ENCODE assay signal across 8 cellular contexts in genomic region chr11:64777449-64778222, GRCh38. TPM values are rescaled to one million over a fixed set of nuclear protein-coding genes. Genes with fewer than 3 reads are reported as not detected.
DNase-seq lines count a peak whose midpoint lies in the region; ATAC-seq and TF ChIP-seq lines count a peak whose summit lies in the region.

No MANE protein-coding gene starts in this region.

- peaks cover 57% of the 10 kb centered on the region for H3K4me1 Mint-ChIP-seq in activated CD8-positive, alpha-beta T cell treated with anti-CD3 and anti-CD28 coated beads for 36 hours (ENCODE audit: low read depth)

- H3K27ac Mint-ChIP-seq in activated CD8-positive, alpha-beta T cell treated with anti-CD3 and anti-CD28 coated beads for 36 hours: peak overlapping the region; percentile 83

- DNase-seq in ELR (ENCODE audit: low read depth) (peak; percentile 81), NCI-H510A (lab: John Stamatoyannopoulos, UW) (peak; percentile 86), lung (ENCODE audit: low spot score) (peak; percentile 76)
- peak; percentile 82 for DNase-seq in activated CD8-positive, alpha-beta T cell treated with anti-CD3 and anti-CD28 coated beads for 36 hours
- peak; percentile 73 to 76 for DNase-seq in stimulated activated CD4-positive, alpha-beta T cell treated with anti-CD3 and anti-CD28 coated beads, Interleukin-4, amount 100 ng/mL, for 48 hours (ENCODE audit: low read depth in 2 of 2)

- H3K27ac ChIP-seq in ectodermal cell (ENCODE audit: insufficient read depth, low read depth, low read length, poor library complexity, severe bottlenecking): peak overlapping the region; percentile 97
- H3K27ac ChIP-seq in lung (ENCODE audit: low read depth in 1 of 2, low read length in 1 of 2): peak overlapping the region; percentile 100

- H3K27me3 ChIP-seq in ectodermal cell (ENCODE audit: control insufficient read depth, insufficient read depth, low read length, poor library complexity, severe bottlenecking) (no peaks in the 10 kb centered on the region), lung (ENCODE audit: control insufficient read depth, insufficient read depth) (no peaks in the 10 kb centered on the region)

- POLR2A ChIA-PET in activated CD8-positive, alpha-beta T cell treated with anti-CD3 and anti-CD28 coated beads for 36 hours (lab: Charles Lee): interaction anchor here (1.2 to 24.1 kb wide), 5 partner anchors 10 to 33 kb away, joined by 3 to 331 read pairs (median 10); partner anchors contain the start of genes MEN1, PYGM and RASGRP2

- no peak for TF ChIP-seq CTCF in activated CD8-positive, alpha-beta T cell treated with anti-CD3 and anti-CD28 coated beads for 36 hours (IDR thresholded peaks at IDR 0.05)
- no peak for TF ChIP-seq CTCF in lung (IDR thresholded peaks at IDR 0.05; ENCODE audit: control extremely low read depth, extremely low read depth)

- H3K4me3 ChIP-seq in ectodermal cell (ENCODE audit: insufficient read depth, low read depth, low read length): peak overlapping the region; percentile 85
- H3K4me3 ChIP-seq in lung: peak overlapping the region; percentile 98

- no peaks in the 10 kb centered on the region for H3K9me3 Mint-ChIP-seq in activated CD8-positive, alpha-beta T cell treated with anti-CD3 and anti-CD28 coated beads for 36 hours

- H3K4me3 Mint-ChIP-seq in activated CD8-positive, alpha-beta T cell treated with anti-CD3 and anti-CD28 coated beads for 36 hours: peak overlapping the region; percentile 95

- H3K9me3 ChIP-seq in ectodermal cell (ENCODE audit: control insufficient read depth, low read length): no peaks in the 10 kb centered on the region
- no peaks in the 10 kb centered on the region for H3K9me3 ChIP-seq in lung (ENCODE audit: control insufficient read depth in 2 of 2, insufficient read depth in 1 of 2, low read length in 1 of 2)

- peaks cover 32% of the 10 kb centered on the region for H3K36me3 ChIP-seq in ectodermal cell (ENCODE audit: control insufficient read depth, insufficient read depth, low read length)
- H3K36me3 ChIP-seq in lung (ENCODE audit: control insufficient read depth in 2 of 2, insufficient read depth in 2 of 2, low read length in 2 of 2): peaks cover 18 to 29% of the 10 kb centered on the region in 2 donors

- ATAC-seq in HG02840 (IDR thresholded peaks at IDR 0.05; ENCODE audit: low FRiP score, unreplicated experiment): peak; percentile 16
- ATAC-seq in activated CD8-positive, alpha-beta T cell treated with anti-CD3 and anti-CD28 coated beads for 36 hours: peak; percentile 4
- ATAC-seq in lung (ENCODE audit: insufficient read depth, low FRiP score): peak; percentile 21
- no peak for ATAC-seq in HG03196 (IDR thresholded peaks at IDR 0.05; ENCODE audit: unreplicated experiment)

- H3K4me1 ChIP-seq in ectodermal cell (ENCODE audit: control insufficient read depth, insufficient read depth, low read length) (peaks cover 7% of the 10 kb centered on the region), lung (ENCODE audit: control insufficient read depth in 2 of 2, insufficient read depth in 2 of 2, low read length in 2 of 2) (peaks cover 4 to 26% of the 10 kb centered on the region in 2 donors)

- peaks cover 49% of the 10 kb centered on the region for H3K36me3 Mint-ChIP-seq in activated CD8-positive, alpha-beta T cell treated with anti-CD3 and anti-CD28 coated beads for 36 hours (ENCODE audit: low read depth)

- intact Hi-C loops in activated CD8-positive, alpha-beta T cell treated with anti-CD3 and anti-CD28 coated beads for 36 hours (cut with micrococcal nuclease): no loop called here

- WGBS in ectodermal cell, 2 experiments: 0% methylated on average over 98 of the region's 98 CpGs
- 0% methylated on average over 51 to 98 of the region's 98 CpGs for WGBS in lung, 2 donors

- H3K27me3 Mint-ChIP-seq in activated CD8-positive, alpha-beta T cell treated with anti-CD3 and anti-CD28 coated beads for 36 hours: no peaks in the 10 kb centered on the region

- CTCF ChIA-PET in activated CD8-positive, alpha-beta T cell treated with anti-CD3 and anti-CD28 coated beads for 36 hours (lab: Charles Lee): interaction anchor here (0.7 to 3.9 kb wide), 4 partner anchors 10 to 89 kb away, joined by 3 to 35 read pairs (median 10); no protein-coding TSS in a partner anchor

RNA-seq across cellular contexts. Expression of gene SF1, which starts 0.7 kb away (rescaled TPM):
- 100 to 1,000 TPM; 325 to 342 TPM for total RNA-seq in activated CD8-positive, alpha-beta T cell treated with anti-CD3 and anti-CD28 coated beads for 36 hours
- polyA plus RNA-seq in ectodermal cell (2013, experiment 1 of 4): 363 TPM
- polyA plus RNA-seq in ectodermal cell (2013, experiment 2 of 4): 490 TPM
- 273 TPM for polyA plus RNA-seq in ectodermal cell (2013, experiment 3 of 4)
- polyA plus RNA-seq in ectodermal cell (2013, experiment 4 of 4): 306 TPM
- 100 to 1,000 TPM; 196 to 213 TPM for total RNA-seq in lung
- 10 to 100 TPM; 76.2 to 97.8 TPM for polyA plus RNA-seq in lung

RNA-seq across cellular contexts. Expression of gene PYGM, which starts 17.9 kb away (rescaled TPM):
- 1 to 10 TPM; 1.2 to 3.3 TPM for total RNA-seq in activated CD8-positive, alpha-beta T cell treated with anti-CD3 and anti-CD28 coated beads for 36 hours
- 4.8 TPM for polyA plus RNA-seq in ectodermal cell (2013, experiment 1 of 4)
- polyA plus RNA-seq in ectodermal cell (2013, experiment 2 of 4): 5.7 TPM
- polyA plus RNA-seq in ectodermal cell (2013, experiment 3 of 4): 4.9 TPM
- polyA plus RNA-seq in ectodermal cell (2013, experiment 4 of 4): 4.4 TPM
- 1 to 10 TPM; 3.7 to 3.8 TPM for total RNA-seq in lung
- polyA plus RNA-seq in lung: 1 to 10 TPM; 1.2 TPM

RNA-seq across cellular contexts. Expression of gene MAP4K2, which starts 25.4 kb away (rescaled TPM):
- 10 to 100 TPM; 56.4 to 58.0 TPM for total RNA-seq in activated CD8-positive, alpha-beta T cell treated with anti-CD3 and anti-CD28 coated beads for 36 hours
- polyA plus RNA-seq in ectodermal cell (2013, experiment 1 of 4): 26.9 TPM
- polyA plus RNA-seq in ectodermal cell (2013, experiment 2 of 4): 23.3 TPM
- polyA plus RNA-seq in ectodermal cell (2013, experiment 3 of 4): 20.6 TPM
- polyA plus RNA-seq in ectodermal cell (2013, experiment 4 of 4): 21.6 TPM
- total RNA-seq in lung: 10 to 100 TPM; 23.3 to 41.8 TPM
- polyA plus RNA-seq in lung: 10 to 100 TPM; 15.0 to 24.3 TPM

RNA-seq across cellular contexts. Expression of gene MEN1, which starts 32.7 kb away (rescaled TPM):
- 10 to 100 TPM; 25.8 to 29.0 TPM for total RNA-seq in activated CD8-positive, alpha-beta T cell treated with anti-CD3 and anti-CD28 coated beads for 36 hours
- 69.0 TPM for polyA plus RNA-seq in ectodermal cell (2013, experiment 1 of 4)
- polyA plus RNA-seq in ectodermal cell (2013, experiment 2 of 4): 63.1 TPM
- polyA plus RNA-seq in ectodermal cell (2013, experiment 3 of 4): 48.4 TPM
- 55.5 TPM for polyA plus RNA-seq in ectodermal cell (2013, experiment 4 of 4)
- total RNA-seq in lung: 10 to 100 TPM; 18.8 to 24.9 TPM
- 10 to 100 TPM; 15.0 to 18.5 TPM for polyA plus RNA-seq in lung

RNA-seq across cellular contexts. Expression of gene RASGRP2, which starts 33.7 kb away (rescaled TPM):
- 1 to 10 TPM; 7.8 to 8.2 TPM for total RNA-seq in activated CD8-positive, alpha-beta T cell treated with anti-CD3 and anti-CD28 coated beads for 36 hours
- 4.8 TPM for polyA plus RNA-seq in ectodermal cell (2013, experiment 1 of 4)
- 3.0 TPM for polyA plus RNA-seq in ectodermal cell (2013, experiment 2 of 4)
- 2.0 TPM for polyA plus RNA-seq in ectodermal cell (2013, experiment 3 of 4)
- 2.4 TPM for polyA plus RNA-seq in ectodermal cell (2013, experiment 4 of 4)
- total RNA-seq in lung: 10 to 100 TPM; 20.0 to 39.3 TPM
- 10 to 100 TPM; 22.2 to 46.4 TPM for polyA plus RNA-seq in lung
